ENCODE assay signal across 22 cellular contexts in the genomic region with DNA sequence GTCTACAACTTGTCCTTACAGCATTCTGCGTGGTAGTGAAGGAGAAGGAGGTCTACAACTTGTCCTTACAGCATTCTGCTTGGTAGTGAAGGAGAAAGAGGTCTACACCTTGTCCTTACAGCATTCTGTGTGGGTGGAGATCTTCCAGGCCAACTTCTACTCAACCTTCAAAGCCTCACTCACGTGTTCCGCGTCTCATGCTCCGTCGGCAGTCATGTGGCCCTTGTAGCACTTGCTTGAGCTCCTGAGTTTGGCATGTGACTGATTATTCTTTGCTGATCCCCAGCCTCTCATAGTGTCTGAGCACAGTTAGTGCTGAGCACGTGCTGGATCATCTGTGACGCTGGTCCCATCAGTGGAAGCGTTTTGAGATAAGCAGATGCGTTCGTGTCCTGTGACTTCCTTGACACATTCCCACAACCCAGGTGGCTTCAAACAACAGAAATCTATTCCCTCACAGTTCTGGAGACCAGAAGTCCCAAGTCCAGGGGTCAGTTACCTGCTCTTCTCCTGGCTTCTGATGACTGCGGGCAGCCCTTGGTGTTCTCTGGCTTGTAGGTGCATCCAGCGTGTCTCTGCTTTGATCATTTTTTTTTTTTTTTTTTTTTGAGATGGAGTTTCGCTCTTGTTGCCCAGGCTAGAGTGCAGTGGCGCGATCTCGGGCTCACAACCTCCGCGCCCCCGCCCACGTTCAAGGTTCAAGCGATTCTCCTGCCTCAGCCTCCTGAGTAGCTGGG. TPM values are rescaled to one million over a fixed set of nuclear protein-coding genes. Genes with fewer than 3 reads are reported as not detected.
DNase-seq lines count a peak whose midpoint lies in the region; ATAC-seq and TF ChIP-seq lines count a peak whose summit lies in the region.
"Had no signal": no experiment of that assay in that cellular context is flagged by ENCODE, and none has a peak within 500 bp of the region (broad histone marks: within the 10 kb centered on the region; RNA-seq: fewer than 3 reads in every experiment).

No MANE protein-coding gene starts in this region.

- peaks cover 46% of the 10 kb centered on the region for H3K4me1 Mint-ChIP-seq in activated naive CD8-positive, alpha-beta T cell (ENCODE audit: low read depth)
- H3K4me1 Mint-ChIP-seq in activated naive CD8-positive, alpha-beta T cell treated with anti-CD3 and anti-CD28 coated beads for 36 hours = peaks cover 41% of the 10 kb centered on the region
- H3K4me1 Mint-ChIP-seq in activated B cell treated with CpG ODN at 0.5 μM for 24 hours = peaks cover 25% of the 10 kb centered on the region

- peaks cover 5% of the 10 kb centered on the region for H3K36me3 Mint-ChIP-seq in activated naive CD8-positive, alpha-beta T cell
- peaks cover 18% of the 10 kb centered on the region for H3K36me3 Mint-ChIP-seq in activated naive CD8-positive, alpha-beta T cell treated with anti-CD3 and anti-CD28 coated beads for 36 hours
- peaks cover 9% of the 10 kb centered on the region for H3K36me3 Mint-ChIP-seq in activated B cell treated with CpG ODN at 0.5 μM for 24 hours (ENCODE audit: low read depth)
- H3K36me3 Mint-ChIP-seq: activated naive CD4-positive, alpha-beta T cell treated with anti-CD3 and anti-CD28 coated beads, Interleukin-2, amount 50 U/mL, for 24 hours had no signal

- H3K4me3 Mint-ChIP-seq in activated naive CD8-positive, alpha-beta T cell = peak overlapping the region; percentile 90
- no peak overlapping the region for H3K4me3 Mint-ChIP-seq in activated naive CD8-positive, alpha-beta T cell treated with anti-CD3 and anti-CD28 coated beads for 36 hours
- peak overlapping the region; percentile 81 for H3K4me3 Mint-ChIP-seq in activated B cell treated with CpG ODN at 0.5 μM for 24 hours

- no peak overlapping the region for H4K12ac ChIP-seq in trophoblast cell (ENCODE audit: low read depth, low read length)

- TF ChIP-seq CTCF in activated B cell treated with CpG ODN at 0.5 μM for 24 hours (IDR thresholded peaks at IDR 0.05) (no peak), right lobe of liver (IDR thresholded peaks at IDR 0.05) (no peak), psoas muscle (IDR thresholded peaks at IDR 0.05) (no peak)

- H4K91ac ChIP-seq in trophoblast cell (ENCODE audit: low read depth, low read length) = no peak overlapping the region

- peaks cover 0 to 69% (median 24%) of the 10 kb centered on the region in 4 donors for H3K4me1 ChIP-seq in right lobe of liver
- H3K4me1 ChIP-seq in trophoblast cell (ENCODE audit: control insufficient read depth in 1 of 2, insufficient read depth in 2 of 2, low read length in 2 of 2) = peaks cover 14 to 29% of the 10 kb centered on the region in 2 experiments
- peaks cover 30% of the 10 kb centered on the region for H3K4me1 ChIP-seq in psoas muscle

- H2BK120ac ChIP-seq in trophoblast cell (ENCODE audit: insufficient read depth, low read length, poor library complexity) = no peak overlapping the region

- DNase-seq in activated naive CD8-positive, alpha-beta T cell treated with anti-CD3 and anti-CD28 coated beads for 36 hours = no peak
- no peak for DNase-seq in activated B cell treated with CpG ODN at 0.5 μM for 24 hours
- peak in 2 of 3 donors; percentile 81 to 86 for DNase-seq in right lobe of liver
- no peak for DNase-seq in trophoblast cell
- DNase-seq in iPS-NIHi11 (ENCODE audit: low spot score) = no peak
- no peak for DNase-seq in RKO (ENCODE audit: low spot score)
- no peak for DNase-seq in psoas muscle
- DNase-seq: activated CD8-positive, alpha-beta memory T cell treated with anti-CD3 and anti-CD28 coated beads for 24 hours; activated T-cell treated with anti-CD3 and anti-CD28 coated beads, Interleukin-2, amount 50 U/mL, for 72 hours; brain microvascular endothelial cell; colonic mucosa; DMS53; GM23248; left lung; MV-4-11; NCI-H187 treated with DMSO at 0.1 percent for 48 hours; ovary; SIG-M5 had no signal

- H3K27ac ChIP-seq in right lobe of liver = peak overlapping the region; percentile 43 to 100 (median 72)
- H3K27ac ChIP-seq in trophoblast cell (ENCODE audit: low read depth, low read length) = no peak overlapping the region
- H3K27ac ChIP-seq in psoas muscle = no peak overlapping the region
- H3K27ac ChIP-seq: brain microvascular endothelial cell, C4-2B, colonic mucosa, GM23248, left lung, ovary had no signal

- intact Hi-C loops in activated B cell treated with CpG ODN at 0.5 μM for 24 hours (cut with micrococcal nuclease) = no loop called here
- intact Hi-C loops in right lobe of liver (cut with DNase I) = no loop called here
- intact Hi-C loops in psoas muscle (cut with DNase I) = no loop called here

- H2BK12ac ChIP-seq in trophoblast cell (ENCODE audit: low read length) = no peak overlapping the region

- H3K14ac ChIP-seq in trophoblast cell (ENCODE audit: low read length) = no peak overlapping the region

- no peaks in the 10 kb centered on the region for H3K27me3 ChIP-seq in right lobe of liver
- H3K27me3 ChIP-seq in trophoblast cell (ENCODE audit: insufficient read depth, low read length) = no peaks in the 10 kb centered on the region
- H3K27me3 ChIP-seq in psoas muscle (ENCODE audit: insufficient read depth in 3 of 3, low read length in 2 of 3) = no peaks in the 10 kb centered on the region
- H3K27me3 ChIP-seq: brain microvascular endothelial cell, colonic mucosa, left lung, ovary had no signal

- H3K79me2 ChIP-seq in trophoblast cell (ENCODE audit: control insufficient read depth, insufficient read depth, low read length, poor library complexity) = peaks cover 48% of the 10 kb centered on the region

- H3K4me3 ChIP-seq in right lobe of liver (no peak overlapping the region), trophoblast cell (ENCODE audit: low read depth, low read length) (no peak overlapping the region), psoas muscle (no peak overlapping the region)
- H3K4me3 ChIP-seq: colonic mucosa, GM23248, ovary had no signal

- no peak for ATAC-seq in activated B cell treated with CpG ODN at 0.5 μM for 24 hours (ENCODE audit: low read depth)
- ATAC-seq in right lobe of liver = peak; percentile 38 to 61 (median 48)
- no peak for ATAC-seq in psoas muscle
- ATAC-seq: activated T-cell treated with anti-CD3 and anti-CD28 coated beads, Interleukin-2, amount 50 U/mL, for 72 hours; left lung had no signal

- no peak overlapping the region for H2AK5ac ChIP-seq in trophoblast cell (ENCODE audit: low read length)

- no peaks in the 10 kb centered on the region for H3K9me3 Mint-ChIP-seq in activated naive CD8-positive, alpha-beta T cell (ENCODE audit: low read depth)
- H3K9me3 Mint-ChIP-seq in activated naive CD8-positive, alpha-beta T cell treated with anti-CD3 and anti-CD28 coated beads for 36 hours = no peaks in the 10 kb centered on the region
- no peaks in the 10 kb centered on the region for H3K9me3 Mint-ChIP-seq in activated B cell treated with CpG ODN at 0.5 μM for 24 hours
- H3K9me3 Mint-ChIP-seq: activated naive CD4-positive, alpha-beta T cell treated with anti-CD3 and anti-CD28 coated beads, Interleukin-2, amount 50 U/mL, for 24 hours; activated T-cell treated with anti-CD3 and anti-CD28 coated beads, Interleukin-2, amount 50 U/mL, for 72 hours; T-helper 1 cell treated with Interleukin-12 subunit alpha and Interleukin-12 subunit beta and Interleukin-4 antibody, amounts not matched to agents 30 μg/mL and 1 μg/mL, for 36 hours had no signal

- H3K36me3 ChIP-seq in right lobe of liver = no peaks in the 10 kb centered on the region
- H3K36me3 ChIP-seq in trophoblast cell (ENCODE audit: control insufficient read depth in 1 of 2, insufficient read depth in 2 of 2, low read length in 2 of 2) = peaks cover 7 to 16% of the 10 kb centered on the region in 2 experiments
- peaks cover 0 to 5% of the 10 kb centered on the region in 2 donors for H3K36me3 ChIP-seq in psoas muscle (ENCODE audit: insufficient read depth in 1 of 2, low read depth in 1 of 2)
- H3K36me3 ChIP-seq: colonic mucosa, left lung, ovary had no signal

- H3K4me2 ChIP-seq in trophoblast cell (ENCODE audit: low read length) = no peak overlapping the region

- H3K79me1 ChIP-seq in trophoblast cell (ENCODE audit: low read length) = peaks cover 7% of the 10 kb centered on the region

- no peak overlapping the region for H4K8ac ChIP-seq in trophoblast cell (ENCODE audit: low read depth, low read length)

- H3K4ac ChIP-seq in trophoblast cell (ENCODE audit: low read depth, low read length) = peak overlapping the region; percentile 61

- POLR2A ChIA-PET in activated B cell treated with CpG ODN at 0.5 μM for 24 hours (lab: Charles Lee) = interaction anchor here (0.8 kb wide), 1 partner anchor 80 kb away, joined by 3 read pairs; no protein-coding TSS in a partner anchor

- no peak overlapping the region for H3K18ac ChIP-seq in trophoblast cell (ENCODE audit: low read length)

- no peak overlapping the region for H3K27ac Mint-ChIP-seq in activated naive CD8-positive, alpha-beta T cell
- no peak overlapping the region for H3K27ac Mint-ChIP-seq in activated naive CD8-positive, alpha-beta T cell treated with anti-CD3 and anti-CD28 coated beads for 36 hours
- no peak overlapping the region for H3K27ac Mint-ChIP-seq in activated B cell treated with CpG ODN at 0.5 μM for 24 hours
- H3K27ac Mint-ChIP-seq: activated naive CD4-positive, alpha-beta T cell treated with anti-CD3 and anti-CD28 coated beads, Interleukin-2, amount 50 U/mL, for 24 hours; activated T-cell treated with anti-CD3 and anti-CD28 coated beads, Interleukin-2, amount 50 U/mL, for 72 hours; T-helper 1 cell treated with Interleukin-12 subunit alpha and Interleukin-12 subunit beta and Interleukin-4 antibody, amounts not matched to agents 30 μg/mL and 1 μg/mL, for 36 hours had no signal

- H3K23ac ChIP-seq in trophoblast cell (ENCODE audit: low read length) = no peak overlapping the region

- WGBS in right lobe of liver (ENCODE audit: insufficient coverage, low coverage, low lambda C conversion rate, missing lambda C conversion rate) = 32% methylated on average over 21 of the region's 22 CpGs
- no CpG with 5 or more reads among the region's 22 CpGs for WGBS in trophoblast cell (ENCODE audit: extremely low coverage, insufficient coverage, insufficient read length)
- WGBS in psoas muscle, 3 donors = 93 to 97% (median 96%) methylated on average over 21 to 22 of the region's 22 CpGs

- H3K27me3 Mint-ChIP-seq in activated naive CD8-positive, alpha-beta T cell = no peaks in the 10 kb centered on the region
- no peaks in the 10 kb centered on the region for H3K27me3 Mint-ChIP-seq in activated naive CD8-positive, alpha-beta T cell treated with anti-CD3 and anti-CD28 coated beads for 36 hours
- no peaks in the 10 kb centered on the region for H3K27me3 Mint-ChIP-seq in activated B cell treated with CpG ODN at 0.5 μM for 24 hours
- H3K27me3 Mint-ChIP-seq: activated naive CD4-positive, alpha-beta T cell treated with anti-CD3 and anti-CD28 coated beads, Interleukin-2, amount 50 U/mL, for 24 hours had no signal

- no peak for TF ChIP-seq POLR2A in right lobe of liver (IDR thresholded peaks at IDR 0.05)

- no peak overlapping the region for H2AFZ ChIP-seq in trophoblast cell (ENCODE audit: insufficient read depth, low read length, poor library complexity)
- H2AFZ ChIP-seq: GM23248 had no signal

- H3K9ac ChIP-seq in trophoblast cell (ENCODE audit: low read length) = no peak overlapping the region

- H3K9me3 ChIP-seq in right lobe of liver (no peaks in the 10 kb centered on the region), trophoblast cell (ENCODE audit: insufficient read depth, low read depth, low read length) (peaks cover 4% of the 10 kb centered on the region), psoas muscle (no peaks in the 10 kb centered on the region)
- H3K9me3 ChIP-seq: colonic mucosa, left lung, ovary had no signal

- CTCF ChIA-PET in activated B cell treated with CpG ODN at 0.5 μM for 24 hours (lab: Charles Lee) = no interaction called here

- no peak overlapping the region for H2BK5ac ChIP-seq in trophoblast cell (ENCODE audit: low read depth, low read length, poor library complexity)

RNA-seq across cellular contexts. Expression of gene SS18L1, which starts 2.6 kb away (rescaled TPM):
- 10 to 100 TPM; 12.1 to 12.3 TPM for total RNA-seq in activated naive CD8-positive, alpha-beta T cell treated with anti-CD3 and anti-CD28 coated beads for 36 hours
- total RNA-seq in activated B cell treated with CpG ODN at 0.5 μM for 24 hours (9.0 and 9.1 TPM in 2 replicates), right lobe of liver (10 to 100 TPM; 14.1 to 26.5 (median 23.7) TPM), psoas muscle (10 to 100 TPM; 10.2 to 18.0 (median 13.2) TPM)
- polyA plus RNA-seq in trophoblast cell (2013) = 11.5 and 12.4 TPM in 2 replicates
- polyA plus RNA-seq in psoas muscle = 10 to 100 TPM; 10.1 to 12.7 (median 10.3) TPM

RNA-seq across cellular contexts. Expression of gene PSMA7, which starts 3.0 kb away (rescaled TPM):
- 100 to 1,000 TPM; 362 to 367 TPM for total RNA-seq in activated naive CD8-positive, alpha-beta T cell treated with anti-CD3 and anti-CD28 coated beads for 36 hours
- total RNA-seq in activated B cell treated with CpG ODN at 0.5 μM for 24 hours (241 and 260 TPM in 2 replicates), right lobe of liver (100 to 1,000 TPM; 108 to 268 (median 116) TPM), psoas muscle (100 to 1,000 TPM; 307 to 499 (median 459) TPM)
- 323 and 344 TPM in 2 replicates for polyA plus RNA-seq in trophoblast cell (2013)
- 1,000 to 10,000 TPM in 1 of 3 donors, 100 to 1,000 TPM in 2; 652 to 1,146 (median 986) TPM for polyA plus RNA-seq in psoas muscle

RNA-seq across cellular contexts. Expression of gene LSM14B, which starts 23.9 kb away (rescaled TPM):
- total RNA-seq in activated naive CD8-positive, alpha-beta T cell treated with anti-CD3 and anti-CD28 coated beads for 36 hours = 10 to 100 TPM; 32.8 to 34.5 TPM
- 35.4 and 36.4 TPM in 2 replicates for total RNA-seq in activated B cell treated with CpG ODN at 0.5 μM for 24 hours
- 10 to 100 TPM in 5 of 6 experiments, 1 to 10 TPM in 1; 9.5 to 19.8 (median 14.2) TPM for total RNA-seq in right lobe of liver
- polyA plus RNA-seq in trophoblast cell (2013) = 38.6 and 39.1 TPM in 2 replicates
- 10 to 100 TPM; 52.4 to 67.0 (median 60.8) TPM for total RNA-seq in psoas muscle
- 10 to 100 TPM; 26.4 to 54.2 (median 39.6) TPM for polyA plus RNA-seq in psoas muscle

RNA-seq across cellular contexts. Expression of gene MTG2, which starts 36.6 kb away (rescaled TPM):
- 10 to 100 TPM; 36.1 to 39.9 TPM for total RNA-seq in activated naive CD8-positive, alpha-beta T cell treated with anti-CD3 and anti-CD28 coated beads for 36 hours
- total RNA-seq in activated B cell treated with CpG ODN at 0.5 μM for 24 hours (40.8 and 46.8 TPM in 2 replicates), right lobe of liver (10 to 100 TPM; 27.0 to 45.6 (median 31.8) TPM), psoas muscle (10 to 100 TPM; 29.5 to 56.5 (median 39.6) TPM)
- polyA plus RNA-seq in trophoblast cell (2013) = 25.9 and 27.2 TPM in 2 replicates
- 10 to 100 TPM; 25.0 to 56.2 (median 46.7) TPM for polyA plus RNA-seq in psoas muscle

Comparison
In these comparisons a context has a peak if more than half of its experiments do, and no peak if none do; other contexts are left out.
1. DNase-seq: peak in right lobe of liver (2 of 3); none in activated naive CD8-positive, alpha-beta T cell treated with anti-CD3 and anti-CD28 coated beads for 36 hours (single experiment), activated B cell treated with CpG ODN at 0.5 μM for 24 hours (single experiment), trophoblast cell (0 of 2), iPS-NIHi11 (single experiment), RKO (single experiment) and psoas muscle (0 of 2).
2. ATAC-seq: peak in right lobe of liver (4 of 4); none in activated B cell treated with CpG ODN at 0.5 μM for 24 hours (single experiment) and psoas muscle (0 of 4).
3. H3K27ac ChIP-seq: peak in right lobe of liver (3 of 3); none in trophoblast cell (single experiment) and psoas muscle (single experiment).